1 cellular context compared by ENCODE assay signal in the genomic region with DNA sequence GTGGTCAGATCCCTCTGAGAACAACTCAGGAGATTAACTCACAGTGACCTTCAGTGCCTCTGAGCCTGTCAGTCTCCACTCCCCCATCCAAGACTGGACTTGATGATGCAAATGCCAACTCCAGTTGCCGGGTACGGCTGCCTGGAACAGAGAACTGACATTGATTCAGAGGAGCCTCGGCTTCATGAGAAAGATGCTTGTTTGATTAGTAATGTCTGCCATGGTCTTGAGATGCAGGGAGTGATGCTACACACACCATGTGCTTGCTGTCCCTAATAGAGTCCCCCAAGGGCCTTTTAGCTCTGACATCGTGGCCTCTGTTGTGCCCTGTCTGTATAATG.
TF ChIP-seq lines count a peak whose summit lies in the region.

No MANE protein-coding gene starts in this region.

TF ChIP-seq in K562, 482 proteins besides CTCF, POLR2A, EP300 and RAD21 (continued from another document):
- TF ChIP-seq, protein P1, sequence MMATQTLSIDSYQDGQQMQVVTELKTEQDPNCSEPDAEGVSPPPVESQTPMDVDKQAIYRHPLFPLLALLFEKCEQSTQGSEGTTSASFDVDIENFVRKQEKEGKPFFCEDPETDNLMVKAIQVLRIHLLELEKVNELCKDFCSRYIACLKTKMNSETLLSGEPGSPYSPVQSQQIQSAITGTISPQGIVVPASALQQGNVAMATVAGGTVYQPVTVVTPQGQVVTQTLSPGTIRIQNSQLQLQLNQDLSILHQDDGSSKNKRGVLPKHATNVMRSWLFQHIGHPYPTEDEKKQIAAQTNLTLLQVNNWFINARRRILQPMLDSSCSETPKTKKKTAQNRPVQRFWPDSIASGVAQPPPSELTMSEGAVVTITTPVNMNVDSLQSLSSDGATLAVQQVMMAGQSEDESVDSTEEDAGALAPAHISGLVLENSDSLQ (IDR thresholded peaks at IDR 0.05) = 0 out of 2 replicates have a peak, but pooled peaks have one; percentile 10
